15 cellular contexts compared by ENCODE assay signal in genomic region chr10:69326692-69327091, GRCh38. TPM values are rescaled to one million over a fixed set of nuclear protein-coding genes. Genes with fewer than 3 reads are reported as not detected.
DNase-seq lines count a peak whose midpoint lies in the region; ATAC-seq, FAIRE-seq and TF ChIP-seq lines count a peak whose summit lies in the region.
"Had no signal": no experiment of that assay in that cellular context is flagged by ENCODE, and none has a peak within 500 bp of the region (broad histone marks: within the 10 kb centered on the region; RNA-seq: fewer than 3 reads in every experiment).

No MANE protein-coding gene starts in this region.

- H3K9ac ChIP-seq in NT2/D1 (ENCODE audit: insufficient read length, low read depth) (peak overlapping the region; percentile 15), rectal smooth muscle tissue (ENCODE audit: low read length) (no peak overlapping the region)

- no peak overlapping the region for H3K4me2 ChIP-seq in OCI-LY7 (ENCODE audit: low read length)

- H3K79me2 ChIP-seq in OCI-LY7 (ENCODE audit: insufficient read depth, low read depth, low read length), result no peaks in the 10 kb centered on the region

- H3K27me3 ChIP-seq in NT2/D1 (ENCODE audit: insufficient read depth, insufficient read length) (no peaks in the 10 kb centered on the region), esophagus squamous epithelium (no peaks in the 10 kb centered on the region), rectal smooth muscle tissue (ENCODE audit: control insufficient read depth, insufficient read depth, low read length) (no peaks in the 10 kb centered on the region)
- H3K27me3 ChIP-seq: Peyer's patch had no signal

- TF ChIP-seq CTCF in esophagus squamous epithelium (IDR thresholded peaks at IDR 0.05) (no peak), OCI-LY7 (conservative IDR thresholded peaks at IDR 0.05; ENCODE audit: low read length) (no peak)

- H3K4me3 ChIP-seq in NT2/D1 (ENCODE audit: insufficient read length, low read depth) (no peak overlapping the region), esophagus squamous epithelium (no peak overlapping the region), rectal smooth muscle tissue (ENCODE audit: low read length) (no peak overlapping the region), OCI-LY7 (ENCODE audit: low read depth, low read length, poor library complexity, severe bottlenecking) (no peak overlapping the region)
- H3K4me3 ChIP-seq: Peyer's patch had no signal

- peak; percentile 31 for DNase-seq in NCI-H1092 treated with DMSO at 0.1 percent for 48 hours (lab: John Stamatoyannopoulos, UW)
- no peak for DNase-seq in NCI-H1092 (lab: John Stamatoyannopoulos, UW)
- no peak for DNase-seq in NT2/D1 (ENCODE audit: low read depth, low spot score)
- no peak for DNase-seq in esophagus squamous epithelium (lab: John Stamatoyannopoulos, UW)
- no peak for DNase-seq in GM19239 (ENCODE audit: insufficient read length, low spot score)
- no peak for DNase-seq in OCI-LY7 (ENCODE audit: low spot score)
- DNase-seq: effector CD4-positive, alpha-beta T cell; KG1; NCI-H510A; Peyer's patch; stimulated activated CD4-positive, alpha-beta T cell treated with anti-CD3 and anti-CD28 coated beads, Interleukin-4, amount 100 ng/mL, for 24 hours had no signal

- TF ChIP-seq POLR2A in esophagus squamous epithelium (IDR thresholded peaks at IDR 0.05), result no peak

- H4K20me1 ChIP-seq in OCI-LY7 (ENCODE audit: insufficient read depth, low read length), result no peaks in the 10 kb centered on the region; the same call in 1 of the 2 replicates

- H3K9me3 ChIP-seq in NT2/D1 (ENCODE audit: insufficient read depth, low read length) (no peaks in the 10 kb centered on the region), esophagus squamous epithelium (no peaks in the 10 kb centered on the region), OCI-LY7 (ENCODE audit: low read length) (no peaks in the 10 kb centered on the region)
- H3K9me3 ChIP-seq: Peyer's patch had no signal

- H2AFZ ChIP-seq in OCI-LY7 (ENCODE audit: low read length), result no peak overlapping the region

- POLR2A ChIA-PET in OCI-LY7 (lab: Charles Lee), result interaction anchor here (0.7 kb wide), 1 partner anchor 13 kb away, joined by 3 read pairs; no protein-coding TSS in a partner anchor

- H3K27ac ChIP-seq in esophagus squamous epithelium (peak overlapping the region; percentile 43 to 91 (median 68)), rectal smooth muscle tissue (ENCODE audit: low read depth, low read length) (peak overlapping the region; percentile 15), OCI-LY7 (ENCODE audit: low read depth, low read length, poor library complexity, severe bottlenecking) (no peak overlapping the region)

- ATAC-seq in HG02623 (IDR thresholded peaks at IDR 0.05; ENCODE audit: unreplicated experiment), result no peak

- WGBS in esophagus squamous epithelium, 2 donors, result 77 to 79% methylated on average over 3 of the region's 3 CpGs

- no peaks in the 10 kb centered on the region for H3K9me2 ChIP-seq in OCI-LY7 (ENCODE audit: insufficient read depth, low read length)

- CTCF ChIA-PET in OCI-LY7 (lab: Charles Lee; ENCODE audit: unreplicated experiment), result no interaction called here

- no peak for FAIRE-seq in GM19239 (lab: Jason Lieb, UNC)
- FAIRE-seq: G401.6, islet of Langerhans had no signal

- intact Hi-C loops in esophagus squamous epithelium (cut with DNase I) (no loop called here), OCI-LY7 (cut with micrococcal nuclease; ENCODE audit: unreplicated experiment) (no loop called here)

- BruUV-seq in OCI-LY7 (replicated peaks; lab: Mats Ljungman, UMichigan), result no TSS peak

- peaks cover 8% of the 10 kb centered on the region for H3K4me1 ChIP-seq in NT2/D1 (ENCODE audit: insufficient read depth, insufficient read length)
- H3K4me1 ChIP-seq in esophagus squamous epithelium, result peaks cover 28 to 100% (median 66%) of the 10 kb centered on the region in 3 donors
- H3K4me1 ChIP-seq in rectal smooth muscle tissue (ENCODE audit: control insufficient read depth, insufficient read depth, low read length), result peaks cover 11% of the 10 kb centered on the region
- peaks cover 9% of the 10 kb centered on the region for H3K4me1 ChIP-seq in OCI-LY7 (ENCODE audit: insufficient read depth, low read length, poor library complexity, severe bottlenecking)

- H3K36me3 ChIP-seq in NT2/D1 (ENCODE audit: insufficient read depth, insufficient read length, low read length) (peaks cover 22% of the 10 kb centered on the region), esophagus squamous epithelium (peaks cover 0 to 27% (median 0%) of the 10 kb centered on the region in 3 donors), rectal smooth muscle tissue (ENCODE audit: control insufficient read depth, insufficient read depth, low read length) (no peaks in the 10 kb centered on the region), OCI-LY7 (ENCODE audit: insufficient read depth, low read length) (no peaks in the 10 kb centered on the region)
- H3K36me3 ChIP-seq: Peyer's patch had no signal

RNA-seq across cellular contexts. Expression of gene HK1, which starts 48.4 kb away (rescaled TPM):
- total RNA-seq in esophagus squamous epithelium (100 to 1,000 TPM; 130 to 189 (median 142) TPM), OCI-LY7 (2022) (23.1 and 31.5 TPM in 2 replicates)
- 9.7 and 13.1 TPM in 2 replicates for total RNA-seq in OCI-LY7 (2014; rRNA removed; shearing (Covaris generic))

Comparison
In these comparisons a context has a peak if more than half of its experiments do, and no peak if none do; other contexts are left out.
1. RNA of gene HK1, which starts 48.4 kb away (total RNA-seq): 130 to 189 TPM in esophagus squamous epithelium; 9.7 to 31.5 TPM in OCI-LY7; every median in the first group is over 4 times any median in the second.